ENCODE assay signal across 27 cellular contexts in genomic region chr11:12440565-12440964, GRCh38.
"Had no signal": no experiment of that assay in that cellular context is flagged by ENCODE, and none has a peak within 500 bp of the region (broad histone marks: within the 10 kb centered on the region; RNA-seq: fewer than 3 reads in every experiment).

No MANE protein-coding gene starts in this region.

- DNase-seq: activated CD4-positive, alpha-beta memory T cell treated with anti-CD3 and anti-CD28 coated beads, Interleukin-2, amount 10 ng/mL, durations not matched to agents 7 days and 5 days; activated CD4-positive, alpha-beta T cell treated with anti-CD3 and anti-CD28 coated beads for 48 hours; activated CD8-positive, alpha-beta memory T cell treated with anti-CD3 and anti-CD28 coated beads, Interleukin-2, amount 50 U/mL, for 48 hours; activated gamma-delta T cell treated with Interleukin-2 at 50 U/mL for 16 hours; activated naive CD4-positive, alpha-beta T cell treated with anti-CD3 and anti-CD28 coated beads, Interleukin-2, amount 50 U/mL, for 16 hours; activated naive CD8-positive, alpha-beta T cell treated with anti-CD3 and anti-CD28 coated beads, Interleukin-2, amount 50 U/mL, for 24 hours; activated T-cell treated with anti-CD3 and anti-CD28 coated beads, Interleukin-2, amount 50 U/mL, for 24 hours; amygdala; cerebellar nuclear complex; colonic mucosa; effector CD8-positive, alpha-beta T cell; hippocampal formation; left cardiac atrium; left ventricle myocardium superior; mucosa of descending colon; pancreas; stimulated activated CD4-positive, alpha-beta T cell treated with anti-CD3 and anti-CD28 coated beads, Interleukin-12 subunit alpha, Interleukin-12 subunit beta, amount 100 ng/mL, for 4 hours; stimulated activated CD4-positive, alpha-beta T cell treated with anti-CD3 and anti-CD28 coated beads, Interleukin-4, amount 100 ng/mL, for 1 hour; stimulated activated naive CD8-positive, alpha-beta T cell treated with anti-CD3 and anti-CD28 coated beads, Interleukin-15, Interleukin-2, amounts not matched to agents 100 U/mL and 50 U/mL, for 24 hours had no signal

- H3K27ac Mint-ChIP-seq: activated CD4-positive, alpha-beta memory T cell treated with anti-CD3 and anti-CD28 coated beads, Interleukin-2, amount 10 ng/mL, durations not matched to agents 7 days and 5 days; activated naive CD8-positive, alpha-beta T cell treated with anti-CD3 and anti-CD28 coated beads, Interleukin-2, amount 50 U/mL, for 24 hours; activated T-cell treated with anti-CD3 and anti-CD28 coated beads, Interleukin-2, amount 50 U/mL, for 24 hours; activated T-helper 17 cell treated with anti-CD3 and anti-CD28 coated beads, Interleukin-2, amount 50 U/mL, for 72 hours; type B pancreatic cell had no signal

- H3K9me3 ChIP-seq: colonic mucosa, gastroesophageal sphincter, mucosa of descending colon, pancreas, prostate gland, right atrium auricular region, thoracic aorta had no signal

- H3K9me3 Mint-ChIP-seq: activated CD4-positive, alpha-beta memory T cell treated with anti-CD3 and anti-CD28 coated beads, Interleukin-2, amount 10 ng/mL, durations not matched to agents 7 days and 5 days; activated naive CD8-positive, alpha-beta T cell treated with anti-CD3 and anti-CD28 coated beads, Interleukin-2, amount 50 U/mL, for 24 hours; activated T-cell treated with anti-CD3 and anti-CD28 coated beads, Interleukin-2, amount 50 U/mL, for 24 hours had no signal

- H3K27ac ChIP-seq: pancreas, prostate gland, right atrium auricular region, thoracic aorta, VCaP had no signal

- H3K27me3 Mint-ChIP-seq: activated CD4-positive, alpha-beta memory T cell treated with anti-CD3 and anti-CD28 coated beads, Interleukin-2, amount 10 ng/mL, durations not matched to agents 7 days and 5 days; type B pancreatic cell had no signal

- H3K4me3 ChIP-seq: colonic mucosa, gastroesophageal sphincter, mucosa of descending colon, pancreas, prostate gland, right atrium auricular region, thoracic aorta had no signal

- H3K4me1 ChIP-seq: colonic mucosa, prostate gland had no signal

- ATAC-seq: activated CD4-positive, CD25-positive, alpha-beta regulatory T cell treated with anti-CD3 and anti-CD28 coated beads, Interleukin-2, amount 50 U/mL, for 24 hours; activated naive CD8-positive, alpha-beta T cell treated with anti-CD3 and anti-CD28 coated beads, Interleukin-2, amount 50 U/mL, for 24 hours; activated T-helper 17 cell treated with anti-CD3 and anti-CD28 coated beads, Interleukin-2, amount 50 U/mL, for 72 hours; gastroesophageal sphincter; left cardiac atrium; left ventricle myocardium superior; stimulated activated naive CD8-positive, alpha-beta T cell treated with anti-CD3 and anti-CD28 coated beads, Interleukin-15, Interleukin-2, amounts not matched to agents 100 U/mL and 50 U/mL, for 24 hours had no signal

- H3K4me1 Mint-ChIP-seq: activated CD4-positive, alpha-beta memory T cell treated with anti-CD3 and anti-CD28 coated beads, Interleukin-2, amount 10 ng/mL, durations not matched to agents 7 days and 5 days; activated naive CD8-positive, alpha-beta T cell treated with anti-CD3 and anti-CD28 coated beads, Interleukin-2, amount 50 U/mL, for 24 hours; activated T-helper 17 cell treated with anti-CD3 and anti-CD28 coated beads, Interleukin-2, amount 50 U/mL, for 72 hours had no signal

- H3K27me3 ChIP-seq: colonic mucosa, gastroesophageal sphincter, pancreas, right atrium auricular region had no signal

- H3K4me3 Mint-ChIP-seq: activated CD4-positive, alpha-beta memory T cell treated with anti-CD3 and anti-CD28 coated beads, Interleukin-2, amount 10 ng/mL, durations not matched to agents 7 days and 5 days; activated naive CD8-positive, alpha-beta T cell treated with anti-CD3 and anti-CD28 coated beads, Interleukin-2, amount 50 U/mL, for 24 hours; activated T-cell treated with anti-CD3 and anti-CD28 coated beads, Interleukin-2, amount 50 U/mL, for 24 hours; activated T-helper 17 cell treated with anti-CD3 and anti-CD28 coated beads, Interleukin-2, amount 50 U/mL, for 72 hours; type B pancreatic cell had no signal

- H3K36me3 ChIP-seq: colonic mucosa, pancreas, prostate gland had no signal
